2 cellular contexts compared by ENCODE assay signal in the genomic region with DNA sequence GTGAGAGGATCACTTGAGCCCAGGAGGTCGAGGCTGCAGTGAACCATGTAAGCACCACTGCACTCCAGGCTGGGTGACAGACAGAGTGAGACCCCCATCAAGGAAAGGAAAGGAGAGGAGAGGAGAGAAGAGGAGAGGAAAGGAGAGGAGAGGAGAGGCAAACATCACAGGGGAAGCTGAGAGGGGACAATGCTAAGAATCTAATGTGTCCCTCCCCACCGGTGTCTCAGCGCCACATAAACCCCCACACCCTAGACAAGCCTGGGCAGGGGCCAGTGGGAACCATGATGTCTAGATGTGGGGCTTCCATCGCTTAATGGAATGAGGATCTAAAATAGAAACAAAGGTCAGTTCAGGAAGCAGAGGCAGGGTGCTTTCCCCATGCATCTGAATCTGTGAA.
TF ChIP-seq lines count a peak whose summit lies in the region.

No MANE protein-coding gene starts in this region.

TF ChIP-seq in WTC11, 78 proteins besides CTCF, POLR2A, EP300 and RAD21 (continues in another document):
- no peak for TF ChIP-seq GTF2I (CRISPR knock-in tag; conservative IDR thresholded peaks at IDR 0.05)
- no peak for TF ChIP-seq TCF7 (CRISPR knock-in tag; IDR thresholded peaks at IDR 0.05; ENCODE audit: low read depth)
- TF ChIP-seq AFF4 (CRISPR knock-in tag; IDR thresholded peaks at IDR 0.05; ENCODE audit: borderline replicate concordance) = no peak
- no peak for TF ChIP-seq SMAD3 (CRISPR knock-in tag; IDR thresholded peaks at IDR 0.05; ENCODE audit: borderline replicate concordance)
- no peak for TF ChIP-seq FOXK1 (CRISPR knock-in tag; IDR thresholded peaks at IDR 0.05)
- TF ChIP-seq, protein P1, sequence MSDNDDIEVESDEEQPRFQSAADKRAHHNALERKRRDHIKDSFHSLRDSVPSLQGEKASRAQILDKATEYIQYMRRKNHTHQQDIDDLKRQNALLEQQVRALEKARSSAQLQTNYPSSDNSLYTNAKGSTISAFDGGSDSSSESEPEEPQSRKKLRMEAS (CRISPR knock-in tag; IDR thresholded peaks at IDR 0.05) = no peak
- no peak for TF ChIP-seq HMGXB4 (CRISPR knock-in tag; IDR thresholded peaks at IDR 0.05)
- TF ChIP-seq ZBTB43 (CRISPR knock-in tag; IDR thresholded peaks at IDR 0.05) = no peak
- TF ChIP-seq E2F1 (CRISPR knock-in tag; IDR thresholded peaks at IDR 0.05) = no peak
- TF ChIP-seq ZNF121 (CRISPR knock-in tag; IDR thresholded peaks at IDR 0.05) = no peak
- no peak for TF ChIP-seq FOXP4 (CRISPR knock-in tag; IDR thresholded peaks at IDR 0.05)

TF ChIP-seq in K562, 482 proteins besides CTCF, POLR2A, EP300 and RAD21:
- TF ChIP-seq, protein P2, sequence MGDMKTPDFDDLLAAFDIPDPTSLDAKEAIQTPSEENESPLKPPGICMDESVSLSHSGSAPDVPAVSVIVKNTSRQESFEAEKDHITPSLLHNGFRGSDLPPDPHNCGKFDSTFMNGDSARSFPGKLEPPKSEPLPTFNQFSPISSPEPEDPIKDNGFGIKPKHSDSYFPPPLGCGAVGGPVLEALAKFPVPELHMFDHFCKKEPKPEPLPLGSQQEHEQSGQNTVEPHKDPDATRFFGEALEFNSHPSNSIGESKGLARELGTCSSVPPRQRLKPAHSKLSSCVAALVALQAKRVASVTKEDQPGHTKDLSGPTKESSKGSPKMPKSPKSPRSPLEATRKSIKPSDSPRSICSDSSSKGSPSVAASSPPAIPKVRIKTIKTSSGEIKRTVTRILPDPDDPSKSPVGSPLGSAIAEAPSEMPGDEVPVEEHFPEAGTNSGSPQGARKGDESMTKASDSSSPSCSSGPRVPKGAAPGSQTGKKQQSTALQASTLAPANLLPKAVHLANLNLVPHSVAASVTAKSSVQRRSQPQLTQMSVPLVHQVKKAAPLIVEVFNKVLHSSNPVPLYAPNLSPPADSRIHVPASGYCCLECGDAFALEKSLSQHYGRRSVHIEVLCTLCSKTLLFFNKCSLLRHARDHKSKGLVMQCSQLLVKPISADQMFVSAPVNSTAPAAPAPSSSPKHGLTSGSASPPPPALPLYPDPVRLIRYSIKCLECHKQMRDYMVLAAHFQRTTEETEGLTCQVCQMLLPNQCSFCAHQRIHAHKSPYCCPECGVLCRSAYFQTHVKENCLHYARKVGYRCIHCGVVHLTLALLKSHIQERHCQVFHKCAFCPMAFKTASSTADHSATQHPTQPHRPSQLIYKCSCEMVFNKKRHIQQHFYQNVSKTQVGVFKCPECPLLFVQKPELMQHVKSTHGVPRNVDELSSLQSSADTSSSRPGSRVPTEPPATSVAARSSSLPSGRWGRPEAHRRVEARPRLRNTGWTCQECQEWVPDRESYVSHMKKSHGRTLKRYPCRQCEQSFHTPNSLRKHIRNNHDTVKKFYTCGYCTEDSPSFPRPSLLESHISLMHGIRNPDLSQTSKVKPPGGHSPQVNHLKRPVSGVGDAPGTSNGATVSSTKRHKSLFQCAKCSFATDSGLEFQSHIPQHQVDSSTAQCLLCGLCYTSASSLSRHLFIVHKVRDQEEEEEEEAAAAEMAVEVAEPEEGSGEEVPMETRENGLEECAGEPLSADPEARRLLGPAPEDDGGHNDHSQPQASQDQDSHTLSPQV (IDR thresholded peaks at IDR 0.05) = peak; percentile 12; the same call in 1 of the 2 replicates
- TF ChIP-seq TOE1 (IDR thresholded peaks at IDR 0.05; ENCODE audit: borderline replicate concordance) (no peak), TOE1 (CRISPR knock-in tag; IDR thresholded peaks at IDR 0.05; ENCODE audit: borderline replicate concordance, low read depth) (no peak)
